Comparison of ENCODE assay signal across 1 cellular context in genomic region chr13:75513271-75513670, GRCh38.
TF ChIP-seq lines count a peak whose summit lies in the region.

No MANE protein-coding gene starts in this region.

TF ChIP-seq in GM12878, 131 proteins besides CTCF, POLR2A, EP300 and RAD21 (continued from another document):
- no peak for TF ChIP-seq SUZ12 (IDR thresholded peaks at IDR 0.05; ENCODE audit: unreplicated experiment)
TF ChIP-seq in GM12878: peak in this region for 2.
